8 cellular contexts compared by ENCODE assay signal in the genomic region with DNA sequence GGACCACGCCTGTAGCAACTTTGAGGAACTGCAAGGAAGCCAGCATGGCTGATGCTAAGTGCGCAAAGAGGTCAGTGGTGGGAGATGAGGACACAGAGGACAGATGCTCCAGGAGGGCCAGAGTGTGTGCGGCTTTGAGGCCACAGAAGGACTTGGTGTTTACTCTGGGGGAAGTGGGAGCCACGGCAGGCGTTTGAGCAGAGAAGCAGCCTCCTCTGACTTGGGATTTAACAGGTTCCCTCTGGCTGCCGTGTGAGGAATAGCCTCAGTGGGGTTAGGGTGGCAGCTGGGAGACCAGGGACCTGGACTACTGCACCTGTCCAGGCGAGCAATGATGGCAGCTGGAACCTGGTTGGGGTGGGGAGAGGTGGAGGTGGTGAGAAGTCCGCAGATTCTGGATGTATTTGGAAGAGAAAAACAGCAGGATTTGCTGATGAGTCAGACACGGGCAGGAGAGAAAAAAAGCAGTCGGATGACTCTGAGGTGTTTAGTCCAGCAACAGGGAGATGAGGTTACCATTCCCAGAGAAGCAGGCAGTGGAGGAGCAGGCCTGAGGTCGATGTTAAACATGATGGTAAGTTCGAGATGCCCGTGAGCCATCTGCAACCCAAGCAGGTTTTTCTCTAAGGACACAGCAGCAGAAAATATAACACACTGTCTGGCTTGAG.
DNase-seq lines count a peak whose midpoint lies in the region; ATAC-seq and TF ChIP-seq lines count a peak whose summit lies in the region.

No MANE protein-coding gene starts in this region.

- 0 out of 2 replicates have a peak overlapping the region, but pooled peaks have one; percentile 26 for H3K4me2 ChIP-seq in BLaER1

- H3K36me3 Mint-ChIP-seq in nephron progenitor cell (ENCODE audit: low read depth) = no peaks in the 10 kb centered on the region

- H3K9me3 Mint-ChIP-seq in nephron progenitor cell = peaks cover 8% of the 10 kb centered on the region

- ATAC-seq in GM19023 (IDR thresholded peaks at IDR 0.05; ENCODE audit: unreplicated experiment) = no peak

- no peaks in the 10 kb centered on the region for H3K27me3 ChIP-seq in BLaER1

- DNase-seq in NCI-H2081 treated with DMSO at 0.1 percent for 48 hours (lab: John Stamatoyannopoulos, UW) = peak; percentile 45
- peak; percentile 69 to 76 for DNase-seq in cardiac fibroblast (ENCODE audit: low read depth in 2 of 2)
- no peak for DNase-seq in nephron progenitor cell
- DNase-seq in GDM1 (lab: John Stamatoyannopoulos, UW) = no peak
- no peak for DNase-seq in UCSD-AML1 (lab: John Stamatoyannopoulos, UW; ENCODE audit: unreplicated experiment)
- no peak for DNase-seq in Kasumi-1 (lab: John Stamatoyannopoulos, UW)

- TF ChIP-seq CTCF in cardiac fibroblast (IDR thresholded peaks at IDR 0.05; ENCODE audit: low read depth, low read length) (peak; percentile 55), nephron progenitor cell (IDR thresholded peaks at IDR 0.05) (no peak)

- no peaks in the 10 kb centered on the region for H4K20me1 ChIP-seq in BLaER1

- H3K27ac Mint-ChIP-seq in nephron progenitor cell = peak overlapping the region; percentile 60

- H3K4me1 ChIP-seq in BLaER1 = peaks cover 33% of the 10 kb centered on the region

- H3K4me1 Mint-ChIP-seq in nephron progenitor cell = peaks cover 54% of the 10 kb centered on the region

- H3K4me3 Mint-ChIP-seq in nephron progenitor cell = no peak overlapping the region

- H3K9me3 ChIP-seq in BLaER1 = no peaks in the 10 kb centered on the region

- peaks cover 15% of the 10 kb centered on the region for H3K27me3 Mint-ChIP-seq in nephron progenitor cell (ENCODE audit: low read depth, poor library complexity)

- no peak overlapping the region for H3K9ac ChIP-seq in BLaER1

- H3K4me3 ChIP-seq in BLaER1 = no peak overlapping the region
- no peak overlapping the region for H3K4me3 ChIP-seq in cardiac fibroblast (replicated peaks in 1 of 2; ENCODE audit: low read depth in 2 of 2, low read length in 2 of 2)

- no peaks in the 10 kb centered on the region for H3K36me3 ChIP-seq in BLaER1

- H3K27ac ChIP-seq in BLaER1 = no peak overlapping the region

Comparison
In these comparisons a context has a peak if more than half of its experiments do, and no peak if none do; other contexts are left out.
1. DNase-seq: peak in NCI-H2081 treated with DMSO at 0.1 percent for 48 hours (single experiment) and cardiac fibroblast (2 of 2); none in nephron progenitor cell (single experiment), GDM1 (single experiment), UCSD-AML1 (single experiment) and Kasumi-1 (0 of 2).